ENCODE assay signal across 21 cellular contexts in genomic region chr16:85386467-85387170, GRCh38.
A peak's percentile ranks its signal among the peaks of the same experiment; 100 is the strongest.
DNase-seq lines count a peak whose midpoint lies in the region; ATAC-seq and TF ChIP-seq lines count a peak whose summit lies in the region.
"Had no signal": no experiment of that assay in that cellular context is flagged by ENCODE, and none has a peak within 500 bp of the region (broad histone marks: within the 10 kb centered on the region; RNA-seq: fewer than 3 reads in every experiment).

No MANE protein-coding gene starts in this region.

- no peak overlapping the region for H2AK9ac ChIP-seq in IMR-90 (replicated peaks; ENCODE audit: low read depth, low read length, poor library complexity)

- H3K18ac ChIP-seq in IMR-90 (ENCODE audit: low read depth, low read length) (no peak overlapping the region), neuronal stem cell (ENCODE audit: low read length) (peak overlapping the region; percentile 22)

- H2AK5ac ChIP-seq in IMR-90 (ENCODE audit: low read depth, low read length): no peak overlapping the region
- H2AK5ac ChIP-seq in neuronal stem cell (ENCODE audit: low read depth, low read length): peak overlapping the region; percentile 95

- H3K27ac ChIP-seq in BLaER1 (no peak overlapping the region), IMR-90 (ENCODE audit: insufficient read depth, low read length) (no peak overlapping the region), neuronal stem cell (replicated peaks; ENCODE audit: low read length) (no peak overlapping the region)
- H3K27ac ChIP-seq: KMS-11 had no signal

- no peak overlapping the region for H4K91ac ChIP-seq in IMR-90 (ENCODE audit: insufficient read depth, low read depth, low read length)
- H4K91ac ChIP-seq in neuronal stem cell (ENCODE audit: low read depth, low read length, poor library complexity): no peak overlapping the region

- H3K23ac ChIP-seq in IMR-90 (ENCODE audit: low read depth, low read length) (no peak overlapping the region; the same call in 1 of the 2 replicates), neuronal stem cell (ENCODE audit: low read depth, low read length, poor library complexity) (peak overlapping the region; percentile 62)

- no peak for ATAC-seq in IMR-90 (ENCODE audit: low read depth)
- ATAC-seq: activated naive CD4-positive, alpha-beta T cell treated with anti-CD3 and anti-CD28 coated beads, Interleukin-2, amount 50 U/mL, for 72 hours; activated T-cell treated with anti-CD3 and anti-CD28 coated beads, Interleukin-2, amount 50 U/mL, for 72 hours; esophagus mucosa had no signal

- H3K79me1 ChIP-seq in IMR-90 (ENCODE audit: low read depth in 1 of 2, low read length in 2 of 2) (peaks cover 35 to 52% of the 10 kb centered on the region in 2 experiments; a peak in 3 of 4 replicates), neuronal stem cell (ENCODE audit: low read depth, low read length) (no peaks in the 10 kb centered on the region)

- no peak overlapping the region for H4K8ac ChIP-seq in IMR-90 (ENCODE audit: low read depth in 2 of 2, low read length in 2 of 2)
- H4K8ac ChIP-seq in neuronal stem cell (ENCODE audit: low read depth, low read length): no peak overlapping the region

- intact Hi-C loops in IMR-90 (cut with micrococcal nuclease) (no loop called here), cardiac septum (cut with DNase I) (no loop called here)

- H3K4me3 ChIP-seq in BLaER1 (no peak overlapping the region), IMR-90 (ENCODE audit: insufficient read depth, low read depth, low read length) (no peak overlapping the region), neuronal stem cell (ENCODE audit: low read length in 2 of 2) (no peak overlapping the region)

- H3K4me1 ChIP-seq in BLaER1: peaks cover 72% of the 10 kb centered on the region
- H3K4me1 ChIP-seq in IMR-90 (ENCODE audit: control insufficient read depth, insufficient read depth, low read length): peaks cover 18% of the 10 kb centered on the region
- H3K4me1 ChIP-seq in neuronal stem cell (ENCODE audit: control insufficient read depth in 2 of 2, insufficient read depth in 1 of 2, low read depth in 1 of 2, low read length in 2 of 2): peaks cover 14 to 49% of the 10 kb centered on the region in 2 donors

- H4K20me1 ChIP-seq in BLaER1 (peaks cover 17% of the 10 kb centered on the region; the same call in 1 of the 2 replicates), IMR-90 (ENCODE audit: insufficient read depth, low read length) (peaks cover 63% of the 10 kb centered on the region)

- H2BK12ac ChIP-seq in neuronal stem cell (ENCODE audit: low read length): peak overlapping the region; percentile 42

- dilution Hi-C loops in IMR-90 (cut with HindIII; ENCODE audit: low sequenced_read_pairs, unreplicated experiment): no loop called here

- no peak overlapping the region for H3K4ac ChIP-seq in IMR-90 (ENCODE audit: low read depth, low read length)
- H3K4ac ChIP-seq in neuronal stem cell (ENCODE audit: low read length): no peak overlapping the region

- H3K9ac ChIP-seq in BLaER1 (no peak overlapping the region), IMR-90 (ENCODE audit: low read depth, low read length) (no peak overlapping the region), neuronal stem cell (ENCODE audit: low read depth, low read length, poor library complexity) (peak overlapping the region; percentile 47)
- H3K9ac ChIP-seq: KMS-11 had no signal

- no peak for TF ChIP-seq RAD21 in IMR-90 (IDR thresholded peaks at IDR 0.05; ENCODE audit: low read length)

- WGBS in IMR-90 (ENCODE audit: extremely low coverage in 2 of 2, insufficient read length in 1 of 2), 2 experiments: 93% methylated on average over 7 of the region's 13 CpGs; no CpG with 5 or more reads in 1 of the 2 experiments
- no CpG with 5 or more reads among the region's 13 CpGs for WGBS in neuronal stem cell (ENCODE audit: extremely low coverage in 2 of 2, insufficient read length in 2 of 2, insufficient replicate concordance in 1 of 2), 2 donors

- TF ChIP-seq CTCF in IMR-90 (conservative IDR thresholded peaks at IDR 0.05; ENCODE audit: low read depth, low read length): no peak

- H3K9me3 ChIP-seq in BLaER1: no peaks in the 10 kb centered on the region
- no peaks in the 10 kb centered on the region for H3K9me3 ChIP-seq in IMR-90 (ENCODE audit: control insufficient read depth, insufficient read depth, low read length)
- H3K9me3 ChIP-seq in neuronal stem cell (replicated peaks in 1 of 2; ENCODE audit: control insufficient read depth in 2 of 2, insufficient read depth in 1 of 2, low read depth in 1 of 2, low read length in 2 of 2): peaks cover 0 to 5% of the 10 kb centered on the region in 2 donors

- H3K36me3 ChIP-seq in BLaER1 (no peaks in the 10 kb centered on the region), IMR-90 (ENCODE audit: control insufficient read depth, insufficient read depth, low read length) (peaks cover 2% of the 10 kb centered on the region; the same call in 1 of the 2 replicates), neuronal stem cell (replicated peaks in 1 of 2; ENCODE audit: control insufficient read depth in 2 of 2, insufficient read depth in 2 of 2, low read length in 2 of 2) (peaks cover 0 to 3% of the 10 kb centered on the region in 2 donors)

- H3K14ac ChIP-seq in IMR-90 (replicated peaks; ENCODE audit: low read depth, low read length) (no peak overlapping the region), neuronal stem cell (ENCODE audit: low read length) (peak overlapping the region; percentile 60)

- no peak overlapping the region for H3K56ac ChIP-seq in IMR-90 (ENCODE audit: extremely low read depth, insufficient read depth, low read length)

- H2BK20ac ChIP-seq in IMR-90 (ENCODE audit: low read depth, low read length): no peak overlapping the region; the same call in 1 of the 2 replicates

- H3K9me1 ChIP-seq in IMR-90 (ENCODE audit: insufficient read depth, low read length): peaks cover 17% of the 10 kb centered on the region

- CTCF ChIA-PET in IMR-90 (lab: Yijun Ruan, JAX): no interaction called here

- in situ Hi-C loops in IMR-90 (cut with MboI; ENCODE audit: low sequenced_read_pairs): no loop called here

- peak overlapping the region; percentile 9 for H2AFZ ChIP-seq in IMR-90 (replicated peaks; ENCODE audit: low read length, poor library complexity)
- no peak overlapping the region for H2AFZ ChIP-seq in neuronal stem cell (ENCODE audit: low read length)

- BruUV-seq in IMR-90 (replicated peaks; lab: Mats Ljungman, UMichigan): no TSS peak

- POLR2A ChIA-PET in IMR-90 (lab: Charles Lee; ENCODE audit: unreplicated experiment): no interaction called here

- TF ChIP-seq POLR2A in IMR-90 (IDR thresholded peaks at IDR 0.05; ENCODE audit: low read depth, low read length): no peak

- H3K27me3 ChIP-seq in BLaER1 (no peaks in the 10 kb centered on the region), IMR-90 (ENCODE audit: control insufficient read depth, insufficient read depth, low read length) (no peaks in the 10 kb centered on the region), neuronal stem cell (ENCODE audit: control insufficient read depth in 3 of 3, insufficient read depth in 3 of 3, low read depth in 1 of 3, low read length in 3 of 3) (no peaks in the 10 kb centered on the region)

- H2BK120ac ChIP-seq in IMR-90 (ENCODE audit: low read depth, low read length) (no peak overlapping the region), neuronal stem cell (ENCODE audit: low read depth, low read length) (no peak overlapping the region)

- H2BK5ac ChIP-seq in IMR-90 (ENCODE audit: low read depth, low read length, poor library complexity, severe bottlenecking): no peak overlapping the region
- H2BK5ac ChIP-seq in neuronal stem cell (ENCODE audit: low read length): no peak overlapping the region

- DNase-seq in IMR-90 (no peak), cardiac septum (ENCODE audit: low spot score) (peak; percentile 46), neuronal stem cell (ENCODE audit: low spot score) (no peak), NCI-H2196 treated with DMSO at 0.1 percent for 48 hours (lab: John Stamatoyannopoulos, UW; ENCODE audit: unreplicated experiment) (no peak), SW 1271 (lab: John Stamatoyannopoulos, UW) (no peak), NCI-H2107 treated with DMSO at 0.1 percent for 48 hours (lab: John Stamatoyannopoulos, UW; ENCODE audit: unreplicated experiment) (no peak)
- DNase-seq: activated CD4-positive, CD25-positive, alpha-beta regulatory T cell treated with anti-CD3 and anti-CD28 coated beads, Interleukin-2, amount 50 U/mL, for 72 hours; activated T-cell treated with anti-CD3 and anti-CD28 coated beads, Interleukin-2, amount 50 U/mL, for 72 hours; cerebellar nuclear complex; DMS153; effector CD4-positive, alpha-beta T cell; foreskin melanocyte; mammary epithelial cell; NCI-H146; NCI-H69; substantia nigra; T-helper 9 cell had no signal

- H2BK15ac ChIP-seq in IMR-90 (ENCODE audit: low read depth, low read length) (no peak overlapping the region), neuronal stem cell (ENCODE audit: low read length) (no peak overlapping the region)

- no peak overlapping the region for H4K5ac ChIP-seq in IMR-90 (ENCODE audit: low read depth, low read length)

- H3K4me2 ChIP-seq in BLaER1: peak overlapping the region; percentile 85
- no peak overlapping the region for H3K4me2 ChIP-seq in IMR-90 (ENCODE audit: low read depth, low read length)
- H3K4me2 ChIP-seq in neuronal stem cell (ENCODE audit: insufficient read depth, low read length, poor library complexity, severe bottlenecking): no peak overlapping the region
- H3K4me2 ChIP-seq: KMS-11 had no signal

TF ChIP-seq in IMR-90, 13 proteins besides CTCF, POLR2A, EP300 and RAD21 (continues in another document):
- TF ChIP-seq RFX5 (IDR thresholded peaks at IDR 0.05; ENCODE audit: low read depth, low read length) (no peak), SMC3 (IDR thresholded peaks at IDR 0.05; ENCODE audit: low read depth, low read length) (no peak), ELK1 (IDR thresholded peaks at IDR 0.05; ENCODE audit: borderline replicate concordance, low read depth, low read length) (no peak), FOS (IDR thresholded peaks at IDR 0.05; ENCODE audit: low read depth, low read length) (no peak), MXI1 (IDR thresholded peaks at IDR 0.05; ENCODE audit: borderline replicate concordance, low read depth, low read length) (no peak)
